ENCODE assay signal across 1 cellular context in genomic region chr4:128287871-128288688, GRCh38.
TF ChIP-seq lines count a peak whose summit lies in the region.

No MANE protein-coding gene starts in this region.

TF ChIP-seq in SK-N-SH, 30 proteins besides CTCF, POLR2A, EP300 and RAD21 (continued from another document):
- TF ChIP-seq REST (IDR thresholded peaks at IDR 0.05; ENCODE audit: low read depth, low read length) (0 out of 2 replicates have a peak, but pooled peaks have one; percentile 33), PBX3 (IDR thresholded peaks at IDR 0.05) (peak; percentile 48), FOXJ3 (CRISPR knock-in tag; IDR thresholded peaks at IDR 0.05) (no peak), MEF2A (IDR thresholded peaks at IDR 0.05; ENCODE audit: borderline replicate concordance, low read depth) (no peak; the same call in 1 of the 2 replicates), RFX5 (IDR thresholded peaks at IDR 0.05; ENCODE audit: low read length) (peak; percentile 19), POLR2AphosphoS5 (IDR thresholded peaks at IDR 0.05; ENCODE audit: low read depth, low read length) (peak; percentile 82), NRF1 (IDR thresholded peaks at IDR 0.05; ENCODE audit: low read depth, low read length) (peak; percentile 95), FOSL2 (IDR thresholded peaks at IDR 0.05; ENCODE audit: borderline replicate concordance, low read depth) (no peak), FOXM1 (IDR thresholded peaks at IDR 0.05; ENCODE audit: low read depth) (0 out of 2 replicates have a peak, but pooled peaks have one; percentile 38), MAX (IDR thresholded peaks at IDR 0.05; ENCODE audit: low read depth) (peak; percentile 99), TCF12 (IDR thresholded peaks at IDR 0.05) (peak; percentile 52)
